ENCODE assay signal across 29 cellular contexts in genomic region chr1:116260621-116261020, GRCh38.
"Had no signal": no experiment of that assay in that cellular context is flagged by ENCODE, and none has a peak within 500 bp of the region (broad histone marks: within the 10 kb centered on the region; RNA-seq: fewer than 3 reads in every experiment).

No MANE protein-coding gene starts in this region.

- DNase-seq: activated CD4-positive, alpha-beta T cell treated with anti-CD3 and anti-CD28 coated beads for 48 hours; activated CD4-positive, alpha-beta T cell treated with anti-CD3 and anti-CD28 coated beads, Interleukin-2, amount 50 U/mL, for 4 hours; activated CD4-positive, CD25-positive, alpha-beta regulatory T cell treated with anti-CD3 and anti-CD28 coated beads, Interleukin-2, amount 50 U/mL, for 72 hours; activated effector memory CD4-positive, alpha-beta T cell treated with anti-CD3 and anti-CD28 coated beads, Interleukin-2, amount 50 U/mL, for 16 hours; activated naive CD4-positive, alpha-beta T cell treated with Interleukin-2 at 50 U/mL for 16 hours; activated naive CD8-positive, alpha-beta T cell treated with anti-CD3 and anti-CD28 coated beads for 36 hours; activated T-cell treated with anti-CD3 and anti-CD28 coated beads, Interleukin-2, amount 50 U/mL, for 4 hours; aorta; MG63; MV-4-11; NCI-H1092 treated with DMSO at 0.1 percent for 48 hours; NCI-H1417 treated with DMSO at 0.1 percent for 48 hours; NCI-H1694; NCI-H2029; NCI-H2107; NCI-H2171 treated with DMSO at 0.1 percent for 48 hours; NCI-H345; NCI-H510A; NCI-H526 treated with DMSO at 0.1 percent for 48 hours; NK-92 treated with Interleukin-12 subunit alpha and Interleukin-12 subunit beta, amount 100 ng/mL, for 24 hours; OCI-M1; RPMI8226; SK-N-SH; T-helper 1 cell had no signal

- H3K27me3 Mint-ChIP-seq: activated naive CD8-positive, alpha-beta T cell treated with anti-CD3 and anti-CD28 coated beads for 36 hours had no signal

- H3K9me3 ChIP-seq: breast epithelium, MG63, SK-N-SH had no signal

- H3K36me3 ChIP-seq: breast epithelium, MG63 had no signal

- H3K9ac ChIP-seq: SK-N-SH had no signal

- H3K36me3 Mint-ChIP-seq: IgD-negative memory B cell, WTC11 had no signal

- H3K27me3 ChIP-seq: breast epithelium, MG63 had no signal

- H3K4me1 ChIP-seq: breast epithelium had no signal

- ATAC-seq: activated T-cell treated with anti-CD3 and anti-CD28 coated beads, Interleukin-2, amount 50 U/mL, for 4 hours; Panc1 had no signal

- H3K9me3 Mint-ChIP-seq: activated naive CD8-positive, alpha-beta T cell treated with anti-CD3 and anti-CD28 coated beads for 36 hours; activated T-cell treated with anti-CD3 and anti-CD28 coated beads, Interleukin-2, amount 50 U/mL, for 4 hours; IgD-negative memory B cell; T-helper 2 cell treated with Interferon-gamma antibody and Interleukin-4, amounts not matched to agents 5 μg/mL and 100 μg/mL, for 36 hours; WTC11 had no signal

- H3K27ac Mint-ChIP-seq: activated naive CD8-positive, alpha-beta T cell treated with anti-CD3 and anti-CD28 coated beads for 36 hours; IgD-negative memory B cell; T-helper 2 cell treated with Interferon-gamma antibody and Interleukin-4, amounts not matched to agents 5 μg/mL and 100 μg/mL, for 36 hours; WTC11 had no signal

- H3K4me2 ChIP-seq: SK-N-SH had no signal

- H3K4me1 Mint-ChIP-seq: IgD-negative memory B cell had no signal

- H3K4me3 ChIP-seq: breast epithelium, MG63 had no signal

- H3K27ac ChIP-seq: breast epithelium had no signal

- H3K4me3 Mint-ChIP-seq: activated naive CD8-positive, alpha-beta T cell treated with anti-CD3 and anti-CD28 coated beads for 36 hours; activated T-cell treated with anti-CD3 and anti-CD28 coated beads, Interleukin-2, amount 50 U/mL, for 4 hours; IgD-negative memory B cell; T-helper 2 cell treated with Interferon-gamma antibody and Interleukin-4, amounts not matched to agents 5 μg/mL and 100 μg/mL, for 36 hours; WTC11 had no signal
